In genomic region chr14:65070710-65071033, GRCh38 we compare ENCODE assay signal across 1 cellular context.
TF ChIP-seq lines count a peak whose summit lies in the region.

No MANE protein-coding gene starts in this region.

TF ChIP-seq in IMR-90, 13 proteins besides CTCF, POLR2A, EP300 and RAD21 (continued from another document):
- no peak for TF ChIP-seq ELK1 (IDR thresholded peaks at IDR 0.05; ENCODE audit: borderline replicate concordance, low read depth, low read length)
